Comparison of ENCODE assay signal across 14 cellular contexts in the genomic region with DNA sequence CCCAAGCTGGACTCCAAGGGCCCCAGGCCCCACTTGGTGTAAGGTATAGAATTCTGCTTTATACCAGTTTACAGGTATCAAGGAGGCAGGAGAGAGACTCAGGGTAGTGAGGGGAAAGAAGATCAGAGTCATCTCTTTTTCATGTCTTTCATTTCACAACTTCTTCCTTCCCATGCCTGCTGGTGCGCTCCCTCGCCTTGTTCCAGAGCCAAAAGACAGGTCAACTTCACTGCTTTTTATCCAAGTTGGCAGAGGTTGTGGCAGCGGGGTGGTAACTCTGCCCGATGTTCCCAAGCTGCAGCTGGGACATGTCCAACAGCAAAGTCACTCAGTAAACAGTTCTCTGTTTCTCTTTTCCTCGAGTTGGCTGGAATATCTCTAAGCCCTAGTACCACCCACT.
DNase-seq lines count a peak whose midpoint lies in the region; ATAC-seq and TF ChIP-seq lines count a peak whose summit lies in the region.
"Had no signal": no experiment of that assay in that cellular context is flagged by ENCODE, and none has a peak within 500 bp of the region (broad histone marks: within the 10 kb centered on the region; RNA-seq: fewer than 3 reads in every experiment).

No MANE protein-coding gene starts in this region.

- DNase-seq in adipocyte (ENCODE audit: low read depth) (peak; percentile 65), fibroblast of peridontal ligament (ENCODE audit: extremely low read depth) (peak; percentile 30), nephron progenitor cell (no peak), tibial artery (peak; percentile 66 to 86), HUDEP-2 (lab: John Stamatoyannopoulos, UW; ENCODE audit: unreplicated experiment in 76 of 76) (no peak), NCI-H2107 (lab: John Stamatoyannopoulos, UW) (no peak)
- DNase-seq: activated CD4-positive, alpha-beta T cell treated with anti-CD3 and anti-CD28 coated beads for 36 hours; DND-41; foreskin keratinocyte; HCEC 1CT; NCI-H1436 treated with DMSO at 0.1 percent for 48 hours had no signal

- TF ChIP-seq CTCF in nephron progenitor cell (IDR thresholded peaks at IDR 0.05) (no peak), tibial artery (IDR thresholded peaks at IDR 0.05) (no peak)

- no peaks in the 10 kb centered on the region for H3K27me3 ChIP-seq in adipocyte (replicated peaks; ENCODE audit: control insufficient read depth, insufficient read depth, low read length)
- no peaks in the 10 kb centered on the region for H3K27me3 ChIP-seq in tibial artery
- H3K27me3 ChIP-seq: foreskin keratinocyte had no signal

- peaks cover 27% of the 10 kb centered on the region for H3K4me1 Mint-ChIP-seq in nephron progenitor cell
- H3K4me1 Mint-ChIP-seq: activated CD4-positive, alpha-beta T cell treated with anti-CD3 and anti-CD28 coated beads for 36 hours; activated naive CD4-positive, alpha-beta T cell treated with anti-CD3 and anti-CD28 coated beads, Interleukin-2, amount 50 U/mL, for 24 hours had no signal

- H3K9ac ChIP-seq in adipocyte (ENCODE audit: low read length) = peak overlapping the region; percentile 30

- H3K27ac ChIP-seq in tibial artery = peak overlapping the region; percentile 36 to 42
- H3K27ac ChIP-seq: foreskin keratinocyte had no signal

- peak overlapping the region; percentile 58 for H3K27ac Mint-ChIP-seq in nephron progenitor cell
- H3K27ac Mint-ChIP-seq: activated CD4-positive, alpha-beta T cell treated with anti-CD3 and anti-CD28 coated beads for 36 hours; activated naive CD4-positive, alpha-beta T cell treated with anti-CD3 and anti-CD28 coated beads, Interleukin-2, amount 50 U/mL, for 24 hours had no signal

- H3K36me3 Mint-ChIP-seq in nephron progenitor cell (ENCODE audit: low read depth) = no peaks in the 10 kb centered on the region
- H3K36me3 Mint-ChIP-seq: activated naive CD4-positive, alpha-beta T cell treated with anti-CD3 and anti-CD28 coated beads, Interleukin-2, amount 50 U/mL, for 24 hours had no signal

- H3K9me3 ChIP-seq in adipocyte (ENCODE audit: control insufficient read depth, low read length) (no peaks in the 10 kb centered on the region), tibial artery (no peaks in the 10 kb centered on the region)

- H3K27me3 Mint-ChIP-seq in nephron progenitor cell (ENCODE audit: low read depth, poor library complexity) = no peaks in the 10 kb centered on the region
- H3K27me3 Mint-ChIP-seq: activated CD4-positive, alpha-beta T cell treated with anti-CD3 and anti-CD28 coated beads for 36 hours; activated naive CD4-positive, alpha-beta T cell treated with anti-CD3 and anti-CD28 coated beads, Interleukin-2, amount 50 U/mL, for 24 hours had no signal

- no peak overlapping the region for H3K4me3 Mint-ChIP-seq in nephron progenitor cell
- H3K4me3 Mint-ChIP-seq: activated CD4-positive, alpha-beta T cell treated with anti-CD3 and anti-CD28 coated beads for 36 hours; activated naive CD4-positive, alpha-beta T cell treated with anti-CD3 and anti-CD28 coated beads, Interleukin-2, amount 50 U/mL, for 24 hours had no signal

- intact Hi-C loops in tibial artery (cut with DNase I; ENCODE audit: low total_unique reads) = no loop called here

- ATAC-seq in HG03139 (IDR thresholded peaks at IDR 0.05; ENCODE audit: unreplicated experiment) (no peak), HG02678 (IDR thresholded peaks at IDR 0.05; ENCODE audit: unreplicated experiment) (no peak)
- ATAC-seq: activated CD4-positive, alpha-beta T cell treated with anti-CD3 and anti-CD28 coated beads for 36 hours; foreskin keratinocyte had no signal

- no peaks in the 10 kb centered on the region for H3K36me3 ChIP-seq in adipocyte (ENCODE audit: control insufficient read depth, insufficient read depth, low read length, severe bottlenecking)
- no peaks in the 10 kb centered on the region for H3K36me3 ChIP-seq in tibial artery

- H3K4me1 ChIP-seq in adipocyte (ENCODE audit: control insufficient read depth, insufficient read depth, low read length) (peaks cover 39% of the 10 kb centered on the region), tibial artery (peaks cover 0 to 24% (median 15%) of the 10 kb centered on the region in 4 donors)
- H3K4me1 ChIP-seq: foreskin keratinocyte had no signal

- H3K9me3 Mint-ChIP-seq in nephron progenitor cell = no peaks in the 10 kb centered on the region
- H3K9me3 Mint-ChIP-seq: activated naive CD4-positive, alpha-beta T cell treated with anti-CD3 and anti-CD28 coated beads, Interleukin-2, amount 50 U/mL, for 24 hours had no signal

- H3K4me3 ChIP-seq in adipocyte (ENCODE audit: low read length) = peak overlapping the region; percentile 36
- H3K4me3 ChIP-seq in tibial artery = peak overlapping the region in 1 of 2 donors; percentile 7

Comparison
In these comparisons a context has a peak if more than half of its experiments do, and no peak if none do; other contexts are left out.
1. DNase-seq: peak in adipocyte (single experiment), fibroblast of peridontal ligament (single experiment) and tibial artery (2 of 2); none in nephron progenitor cell (single experiment), HUDEP-2 (0 of 76) and NCI-H2107 (single experiment).